ENCODE assay signal across 2 cellular contexts in genomic region chr5:33136785-33137184, GRCh38.
TF ChIP-seq lines count a peak whose summit lies in the region.

No MANE protein-coding gene starts in this region.

TF ChIP-seq in HepG2, 621 proteins besides CTCF, POLR2A, EP300 and RAD21 (continued from another document):
- no peak for TF ChIP-seq HHEX (CRISPR knock-in tag; IDR thresholded peaks at IDR 0.05)

TF ChIP-seq in K562, 482 proteins besides CTCF, POLR2A, EP300 and RAD21 (continued from another document):
- TF ChIP-seq RBM39 (optimal IDR thresholded peaks at IDR 0.05; ENCODE audit: low read depth, low read length) = no peak
- no peak for TF ChIP-seq ZNF561 (CRISPR knock-in tag; conservative IDR thresholded peaks at IDR 0.05)
- no peak for TF ChIP-seq RHOXF2B (CRISPR knock-in tag; conservative IDR thresholded peaks at IDR 0.05)
- TF ChIP-seq TRIM28 (IDR thresholded peaks at IDR 0.05) = peak; percentile 52; the same call in 1 of the 2 replicates
- TF ChIP-seq ZNF384 (IDR thresholded peaks at IDR 0.05; ENCODE audit: low read depth, low read length) = no peak
- no peak for TF ChIP-seq NFATC3 (IDR thresholded peaks at IDR 0.05)
- TF ChIP-seq ZSCAN32 (CRISPR knock-in tag; IDR thresholded peaks at IDR 0.05) = no peak
- 0 out of 2 replicates have a peak, but pooled peaks have one; percentile 32 for TF ChIP-seq CBX5 (IDR thresholded peaks at IDR 0.05; ENCODE audit: borderline replicate concordance, low read depth)
- TF ChIP-seq L3MBTL2 (IDR thresholded peaks at IDR 0.05) = no peak
- TF ChIP-seq ZBTB11 (CRISPR knock-in tag; IDR thresholded peaks at IDR 0.05) = no peak
